20 cellular contexts compared by ENCODE assay signal in genomic region chr22:45452565-45453449, GRCh38. TPM values are rescaled to one million over a fixed set of nuclear protein-coding genes. Genes with fewer than 3 reads are reported as not detected.
DNase-seq lines count a peak whose midpoint lies in the region; ATAC-seq, FAIRE-seq and TF ChIP-seq lines count a peak whose summit lies in the region.
"Had no signal": no experiment of that assay in that cellular context is flagged by ENCODE, and none has a peak within 500 bp of the region (broad histone marks: within the 10 kb centered on the region; RNA-seq: fewer than 3 reads in every experiment).

No MANE protein-coding gene starts in this region.

- peak overlapping the region; percentile 55 for H3K18ac ChIP-seq in neuronal stem cell (ENCODE audit: low read length)

- DNase-seq in AG04450 (ENCODE audit: low read depth, low spot score) (no peak), GM23248 (peak; percentile 86), bronchial epithelial cell (ENCODE audit: low read depth) (no peak), neuronal stem cell (ENCODE audit: low spot score) (no peak), T-helper 1 cell (no peak), HuH-7.5 (ENCODE audit: low spot score) (no peak)
- DNase-seq: activated CD4-positive, CD25-positive, alpha-beta regulatory T cell treated with anti-CD3 and anti-CD28 coated beads, Interleukin-2, amount 50 U/mL, for 72 hours; amygdala; colonic mucosa; mesendoderm; NCI-H187; NCI-H510A; small intestine; upper lobe of left lung had no signal

- H2BK5ac ChIP-seq in neuronal stem cell (ENCODE audit: low read length), result no peak overlapping the region

- TF ChIP-seq CTCF in AG04450 (IDR thresholded peaks at IDR 0.05; ENCODE audit: low read depth, low read length) (no peak), bronchial epithelial cell (IDR thresholded peaks at IDR 0.05; ENCODE audit: insufficient read depth, low read length, severe bottlenecking) (no peak)

- peaks cover 52% of the 10 kb centered on the region for H3F3A ChIP-seq in GM23248 (ENCODE audit: insufficient read depth)

- H2AFZ ChIP-seq in GM23248 (no peak overlapping the region), neuronal stem cell (ENCODE audit: low read length) (no peak overlapping the region)

- ATAC-seq in HG03432 (IDR thresholded peaks at IDR 0.05; ENCODE audit: unreplicated experiment) (no peak), GM21717 (IDR thresholded peaks at IDR 0.05; ENCODE audit: unreplicated experiment) (no peak)
- ATAC-seq: HCT116 had no signal

- H3K36me3 ChIP-seq in GM23248 (ENCODE audit: low read depth), result no peaks in the 10 kb centered on the region
- no peaks in the 10 kb centered on the region for H3K36me3 ChIP-seq in bronchial epithelial cell (ENCODE audit: control insufficient read depth, insufficient read depth, low read length)
- no peaks in the 10 kb centered on the region for H3K36me3 ChIP-seq in neuronal stem cell (replicated peaks in 1 of 2; ENCODE audit: control insufficient read depth in 2 of 2, insufficient read depth in 2 of 2, low read length in 2 of 2)
- H3K36me3 ChIP-seq: colonic mucosa, upper lobe of left lung had no signal

- peak overlapping the region; percentile 84 for H4K8ac ChIP-seq in neuronal stem cell (ENCODE audit: low read depth, low read length)

- no peak overlapping the region for H3K4ac ChIP-seq in neuronal stem cell (ENCODE audit: low read length)

- H3K27ac ChIP-seq in AG04450 (ENCODE audit: low read depth, low read length) (peak overlapping the region; percentile 47), GM23248 (peak overlapping the region; percentile 62), neuronal stem cell (replicated peaks; ENCODE audit: low read length) (no peak overlapping the region)
- H3K27ac ChIP-seq: colonic mucosa had no signal

- no peaks in the 10 kb centered on the region for H3K79me2 ChIP-seq in GM23248 (ENCODE audit: insufficient read depth)

- peak overlapping the region; percentile 53 for H2AK5ac ChIP-seq in neuronal stem cell (ENCODE audit: low read depth, low read length)

- H4K20me1 ChIP-seq in GM23248 (ENCODE audit: insufficient read depth), result no peaks in the 10 kb centered on the region

- no peak overlapping the region for H2BK120ac ChIP-seq in neuronal stem cell (ENCODE audit: low read depth, low read length)

- H3K4me3 ChIP-seq in AG04450 (ENCODE audit: low read depth, low read length) (no peak overlapping the region), GM23248 (no peak overlapping the region), bronchial epithelial cell (ENCODE audit: low read depth, low read length) (no peak overlapping the region), neuronal stem cell (ENCODE audit: low read length in 2 of 2) (no peak overlapping the region)
- H3K4me3 ChIP-seq: colonic mucosa, upper lobe of left lung had no signal

- POLR2A ChIA-PET in AG04450 (lab: Yijun Ruan, JAX), result interaction anchor here (1.9 kb wide), 1 partner anchor 12 kb away, joined by 6 read pairs; no protein-coding TSS in a partner anchor

- no peak overlapping the region for H3K23ac ChIP-seq in neuronal stem cell (ENCODE audit: low read depth, low read length, poor library complexity)

- H3K4me2 ChIP-seq in GM23248 (ENCODE audit: unreplicated experiment), result peak overlapping the region; percentile 31
- H3K4me2 ChIP-seq in neuronal stem cell (ENCODE audit: insufficient read depth, low read length, poor library complexity, severe bottlenecking), result no peak overlapping the region

- H3K27me3 ChIP-seq in AG04450 (ENCODE audit: control insufficient read depth, insufficient read depth, low read length) (no peaks in the 10 kb centered on the region), GM23248 (replicated peaks; ENCODE audit: insufficient read depth) (no peaks in the 10 kb centered on the region), bronchial epithelial cell (ENCODE audit: control insufficient read depth, insufficient read depth, low read length) (no peaks in the 10 kb centered on the region), neuronal stem cell (ENCODE audit: control insufficient read depth in 3 of 3, insufficient read depth in 3 of 3, low read depth in 1 of 3, low read length in 3 of 3) (peaks cover 0 to 55% (median 0%) of the 10 kb centered on the region in 3 experiments)
- H3K27me3 ChIP-seq: colonic mucosa, upper lobe of left lung had no signal

- H3K9ac ChIP-seq in GM23248, result no peak overlapping the region
- H3K9ac ChIP-seq in neuronal stem cell (ENCODE audit: low read depth, low read length, poor library complexity), result no peak overlapping the region

- WGBS in GM23248 (ENCODE audit: low coverage in 1 of 2, low lambda C conversion rate in 2 of 2, missing lambda C conversion rate in 2 of 2), 2 experiments, result 6 to 10% methylated on average over 8 of the region's 8 CpGs
- no CpG with 5 or more reads among the region's 8 CpGs for WGBS in neuronal stem cell (ENCODE audit: extremely low coverage in 2 of 2, insufficient read length in 2 of 2, insufficient replicate concordance in 1 of 2), 2 donors

- no peaks in the 10 kb centered on the region for H3K9me2 ChIP-seq in GM23248 (ENCODE audit: insufficient read depth)

- no peaks in the 10 kb centered on the region for H3K79me1 ChIP-seq in neuronal stem cell (ENCODE audit: low read depth, low read length)

- CTCF ChIA-PET in AG04450 (lab: Charles Lee), result interaction anchor here (0.6 kb wide), 1 partner anchor 17 kb away, joined by 4 read pairs; no protein-coding TSS in a partner anchor

- H3K4me1 ChIP-seq in GM23248 (ENCODE audit: insufficient read depth) (peaks cover 67% of the 10 kb centered on the region), neuronal stem cell (ENCODE audit: control insufficient read depth in 2 of 2, insufficient read depth in 1 of 2, low read depth in 1 of 2, low read length in 2 of 2) (no peaks in the 10 kb centered on the region)
- H3K4me1 ChIP-seq: colonic mucosa, upper lobe of left lung had no signal

- peak overlapping the region; percentile 44 for H2BK15ac ChIP-seq in neuronal stem cell (ENCODE audit: low read length)

- no peaks in the 10 kb centered on the region for H3K9me3 ChIP-seq in AG04450 (ENCODE audit: control insufficient read depth, insufficient read depth, low read length)
- H3K9me3 ChIP-seq in GM23248 (ENCODE audit: low read depth), result no peaks in the 10 kb centered on the region
- H3K9me3 ChIP-seq in neuronal stem cell (replicated peaks in 1 of 2; ENCODE audit: control insufficient read depth in 2 of 2, insufficient read depth in 1 of 2, low read depth in 1 of 2, low read length in 2 of 2), result no peaks in the 10 kb centered on the region
- H3K9me3 ChIP-seq: colonic mucosa, upper lobe of left lung had no signal

- in situ Hi-C loops in GM23248 (cut with MboI), result no loop called here

- H4K91ac ChIP-seq in neuronal stem cell (ENCODE audit: low read depth, low read length, poor library complexity), result no peak overlapping the region

- H3K14ac ChIP-seq in neuronal stem cell (ENCODE audit: low read length), result no peak overlapping the region

- peak; percentile 7 for FAIRE-seq in bronchial epithelial cell (lab: Jason Lieb, UNC)
- FAIRE-seq: endothelial cell of umbilical vein, keratinocyte, small intestine had no signal

- no peak overlapping the region for H2BK12ac ChIP-seq in neuronal stem cell (ENCODE audit: low read length)

RNA-seq across cellular contexts. Expression of gene RIBC2, which starts 39.3 kb away (rescaled TPM):
- polyA plus RNA-seq in AG04450 (2011; rRNA removed) (0.20 and 0.31 TPM in 2 replicates), GM23248 (2016; fragmentation: Nextera tagmentation; extraction: Ambion mirVana) (1.3 and 1.9 TPM in 2 replicates)
- not detected in 2 replicates for polyA minus RNA-seq in AG04450 (2011; rRNA and poly(A)+ RNA removed)
- 0.25 and 0.32 TPM in 2 replicates for total RNA-seq in GM23248 (2014; rRNA removed; shearing (Covaris generic))
- total RNA-seq in bronchial epithelial cell, result 0.26 TPM in 1 of 2 replicates, not detected in the other
- 1.2 TPM for polyA plus RNA-seq in neuronal stem cell (2013, experiment 1 of 2)
- 1.5 TPM for polyA plus RNA-seq in neuronal stem cell (2013, experiment 2 of 2)

RNA-seq across cellular contexts. Expression of gene SMC1B, which starts 39.4 kb away (rescaled TPM):
- not detected in 2 replicates for polyA plus RNA-seq in AG04450 (2011; rRNA removed)
- polyA minus RNA-seq in AG04450 (2011; rRNA and poly(A)+ RNA removed), result not detected in 2 replicates
- 0.13 TPM in 1 of 2 replicates, not detected in the other for total RNA-seq in GM23248 (2014; rRNA removed; shearing (Covaris generic))
- polyA plus RNA-seq in GM23248 (2016; fragmentation: Nextera tagmentation; extraction: Ambion mirVana), result 0.08 TPM in 1 of 2 replicates, not detected in the other
- total RNA-seq in bronchial epithelial cell, result not detected in 2 replicates
- 0.04 TPM for polyA plus RNA-seq in neuronal stem cell (2013, experiment 1 of 2)
- 0.06 TPM for polyA plus RNA-seq in neuronal stem cell (2013, experiment 2 of 2)
- total RNA-seq: G401, upper lobe of left lung had no signal
- polyA plus RNA-seq: endothelial cell of umbilical vein, keratinocyte had no signal

RNA-seq across cellular contexts. Expression of gene FBLN1, which starts 49.9 kb away (rescaled TPM):
- polyA plus RNA-seq in AG04450 (2011; rRNA removed), result 241 and 314 TPM in 2 replicates
- polyA minus RNA-seq in AG04450 (2011; rRNA and poly(A)+ RNA removed), result 112 and 137 TPM in 2 replicates
- total RNA-seq in GM23248 (2014; rRNA removed; shearing (Covaris generic)), result 107 and 137 TPM in 2 replicates
- polyA plus RNA-seq in GM23248 (2016; fragmentation: Nextera tagmentation; extraction: Ambion mirVana), result 304 and 335 TPM in 2 replicates
- 18.2 and 25.2 TPM in 2 replicates for total RNA-seq in bronchial epithelial cell
- polyA plus RNA-seq in neuronal stem cell (2013, experiment 1 of 2), result 160 TPM
- polyA plus RNA-seq in neuronal stem cell (2013, experiment 2 of 2), result 157 TPM
